Comparison of ENCODE assay signal across 13 cellular contexts in the genomic region with DNA sequence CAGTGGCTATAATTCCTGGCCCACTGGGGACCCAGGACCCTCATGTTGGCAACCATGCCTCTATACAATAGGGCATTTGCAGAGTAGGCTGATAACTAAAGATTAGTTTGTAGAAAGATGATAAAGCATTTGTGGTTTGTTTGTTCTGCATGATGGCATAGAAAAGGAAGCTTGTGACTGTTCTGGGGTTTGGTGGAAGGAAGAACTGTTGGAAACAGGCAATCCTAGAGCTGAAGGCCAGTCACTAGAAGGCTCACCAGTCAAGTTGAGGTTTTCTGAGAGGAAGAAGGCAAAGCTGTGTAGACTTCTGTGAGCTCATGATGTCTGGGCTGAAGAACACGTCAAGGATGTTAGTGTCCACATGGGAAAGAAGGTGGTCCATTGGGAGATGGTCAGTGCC.
"Had no signal": no experiment of that assay in that cellular context is flagged by ENCODE, and none has a peak within 500 bp of the region (broad histone marks: within the 10 kb centered on the region; RNA-seq: fewer than 3 reads in every experiment).

No MANE protein-coding gene starts in this region.

- H3K27ac ChIP-seq: hepatocyte, left ventricle myocardium inferior, neutrophil, thoracic aorta had no signal

- H3K36me3 Mint-ChIP-seq: natural killer cell; stimulated activated effector memory CD8-positive, alpha-beta T cell treated with anti-CD3 and anti-CD28 coated beads, Interleukin-12 subunit alpha, Interleukin-12 subunit beta, amount 100 ng/mL, for 72 hours had no signal

- H3K4me1 ChIP-seq: left ventricle myocardium inferior had no signal

- H3K27ac Mint-ChIP-seq: activated naive CD8-positive, alpha-beta T cell treated with anti-CD3 and anti-CD28 coated beads, Interleukin-2, amount 50 U/mL, for 24 hours; natural killer cell; stimulated activated effector memory CD8-positive, alpha-beta T cell treated with anti-CD3 and anti-CD28 coated beads, Interleukin-12 subunit alpha, Interleukin-12 subunit beta, amount 100 ng/mL, for 72 hours had no signal

- H3K79me2 ChIP-seq: hepatocyte had no signal

- H3K9me3 ChIP-seq: left ventricle myocardium inferior, neutrophil, thoracic aorta had no signal

- ATAC-seq: activated naive CD8-positive, alpha-beta T cell treated with anti-CD3 and anti-CD28 coated beads, Interleukin-2, amount 50 U/mL, for 24 hours; natural killer cell; stimulated activated effector memory CD8-positive, alpha-beta T cell treated with anti-CD3 and anti-CD28 coated beads, Interleukin-12 subunit alpha, Interleukin-12 subunit beta, amount 100 ng/mL, for 72 hours had no signal

- H3K4me3 ChIP-seq: hepatocyte, left ventricle myocardium inferior, thoracic aorta had no signal

- H3K27me3 ChIP-seq: hepatocyte had no signal

- DNase-seq: activated CD4-positive, CD25-positive, alpha-beta regulatory T cell treated with anti-CD3 and anti-CD28 coated beads, Interleukin-2, amount 50 U/mL, for 72 hours; activated naive CD4-positive, alpha-beta T cell; activated naive CD8-positive, alpha-beta T cell treated with anti-CD3 and anti-CD28 coated beads, Interleukin-2, amount 50 U/mL, for 24 hours; erythroblast; kidney; left ventricle myocardium inferior; natural killer cell; T-helper 2 cell had no signal

- H3K36me3 ChIP-seq: left ventricle myocardium inferior, neutrophil, thoracic aorta had no signal

- H3K4me2 ChIP-seq: hepatocyte had no signal

- H2AFZ ChIP-seq: hepatocyte had no signal

- FAIRE-seq: kidney, TTC549 had no signal

- H3K4me3 Mint-ChIP-seq: activated naive CD8-positive, alpha-beta T cell treated with anti-CD3 and anti-CD28 coated beads, Interleukin-2, amount 50 U/mL, for 24 hours; natural killer cell; stimulated activated effector memory CD8-positive, alpha-beta T cell treated with anti-CD3 and anti-CD28 coated beads, Interleukin-12 subunit alpha, Interleukin-12 subunit beta, amount 100 ng/mL, for 72 hours had no signal

- H3K4me1 Mint-ChIP-seq: natural killer cell; stimulated activated effector memory CD8-positive, alpha-beta T cell treated with anti-CD3 and anti-CD28 coated beads, Interleukin-12 subunit alpha, Interleukin-12 subunit beta, amount 100 ng/mL, for 72 hours had no signal

- H3K9me3 Mint-ChIP-seq: activated naive CD8-positive, alpha-beta T cell treated with anti-CD3 and anti-CD28 coated beads, Interleukin-2, amount 50 U/mL, for 24 hours; natural killer cell; stimulated activated effector memory CD8-positive, alpha-beta T cell treated with anti-CD3 and anti-CD28 coated beads, Interleukin-12 subunit alpha, Interleukin-12 subunit beta, amount 100 ng/mL, for 72 hours had no signal
